ENCODE assay signal across 1 cellular context in the genomic region with DNA sequence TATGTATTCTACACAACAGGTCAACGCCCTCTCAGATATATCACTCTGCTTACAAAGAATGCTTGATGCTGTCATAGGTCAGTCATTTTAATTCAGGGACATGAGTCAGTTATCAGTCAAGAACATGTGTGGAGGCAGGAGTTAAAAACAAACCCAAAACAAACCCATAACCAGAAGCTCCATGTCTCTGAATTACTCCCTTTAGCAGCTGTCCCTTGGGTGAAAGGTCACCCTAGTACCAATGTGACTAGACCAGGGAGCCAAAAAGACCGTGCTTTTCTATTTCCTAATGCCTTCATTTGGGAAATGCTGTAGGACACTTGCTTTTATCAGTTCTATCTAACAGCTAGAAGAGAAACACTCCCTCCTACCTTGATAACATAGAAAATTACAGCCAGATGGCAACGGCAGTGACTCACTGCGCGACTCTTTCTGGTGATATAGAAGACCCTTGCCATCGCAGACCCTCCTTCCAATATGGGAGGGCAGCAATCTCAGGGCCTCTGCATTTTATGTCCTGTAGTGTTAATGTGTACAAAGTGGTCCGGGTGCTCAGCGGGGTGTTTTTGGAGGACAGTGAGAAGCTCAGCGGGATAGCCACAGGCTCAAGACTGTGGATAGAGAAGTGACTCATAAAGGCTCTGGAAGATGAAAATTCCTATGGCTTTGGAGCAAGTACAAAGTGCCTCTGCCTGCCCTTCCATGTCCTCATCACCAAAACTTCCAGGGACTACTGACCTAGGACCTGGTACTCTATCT.
A peak's percentile ranks its signal among the peaks of the same experiment; 100 is the strongest.
TF ChIP-seq lines count a peak whose summit lies in the region.

No MANE protein-coding gene starts in this region.

TF ChIP-seq in HEK293, 187 proteins besides CTCF, POLR2A, EP300 and RAD21 (continued from another document):
- TF ChIP-seq, protein P1, sequence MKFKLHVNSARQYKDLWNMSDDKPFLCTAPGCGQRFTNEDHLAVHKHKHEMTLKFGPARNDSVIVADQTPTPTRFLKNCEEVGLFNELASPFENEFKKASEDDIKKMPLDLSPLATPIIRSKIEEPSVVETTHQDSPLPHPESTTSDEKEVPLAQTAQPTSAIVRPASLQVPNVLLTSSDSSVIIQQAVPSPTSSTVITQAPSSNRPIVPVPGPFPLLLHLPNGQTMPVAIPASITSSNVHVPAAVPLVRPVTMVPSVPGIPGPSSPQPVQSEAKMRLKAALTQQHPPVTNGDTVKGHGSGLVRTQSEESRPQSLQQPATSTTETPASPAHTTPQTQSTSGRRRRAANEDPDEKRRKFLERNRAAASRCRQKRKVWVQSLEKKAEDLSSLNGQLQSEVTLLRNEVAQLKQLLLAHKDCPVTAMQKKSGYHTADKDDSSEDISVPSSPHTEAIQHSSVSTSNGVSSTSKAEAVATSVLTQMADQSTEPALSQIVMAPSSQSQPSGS (tag by site-specific recombination; IDR thresholded peaks at IDR 0.05; ENCODE audit: low read depth): no peak
- TF ChIP-seq WT1 (tag by site-specific recombination; IDR thresholded peaks at IDR 0.05) (peak; percentile 63), ZFHX2 (tag by site-specific recombination; conservative IDR thresholded peaks at IDR 0.05) (no peak), ZEB2 (tag by site-specific recombination; IDR thresholded peaks at IDR 0.05) (peak; percentile 32; the same call in 1 of the 2 replicates)
- TF ChIP-seq, protein P2, sequence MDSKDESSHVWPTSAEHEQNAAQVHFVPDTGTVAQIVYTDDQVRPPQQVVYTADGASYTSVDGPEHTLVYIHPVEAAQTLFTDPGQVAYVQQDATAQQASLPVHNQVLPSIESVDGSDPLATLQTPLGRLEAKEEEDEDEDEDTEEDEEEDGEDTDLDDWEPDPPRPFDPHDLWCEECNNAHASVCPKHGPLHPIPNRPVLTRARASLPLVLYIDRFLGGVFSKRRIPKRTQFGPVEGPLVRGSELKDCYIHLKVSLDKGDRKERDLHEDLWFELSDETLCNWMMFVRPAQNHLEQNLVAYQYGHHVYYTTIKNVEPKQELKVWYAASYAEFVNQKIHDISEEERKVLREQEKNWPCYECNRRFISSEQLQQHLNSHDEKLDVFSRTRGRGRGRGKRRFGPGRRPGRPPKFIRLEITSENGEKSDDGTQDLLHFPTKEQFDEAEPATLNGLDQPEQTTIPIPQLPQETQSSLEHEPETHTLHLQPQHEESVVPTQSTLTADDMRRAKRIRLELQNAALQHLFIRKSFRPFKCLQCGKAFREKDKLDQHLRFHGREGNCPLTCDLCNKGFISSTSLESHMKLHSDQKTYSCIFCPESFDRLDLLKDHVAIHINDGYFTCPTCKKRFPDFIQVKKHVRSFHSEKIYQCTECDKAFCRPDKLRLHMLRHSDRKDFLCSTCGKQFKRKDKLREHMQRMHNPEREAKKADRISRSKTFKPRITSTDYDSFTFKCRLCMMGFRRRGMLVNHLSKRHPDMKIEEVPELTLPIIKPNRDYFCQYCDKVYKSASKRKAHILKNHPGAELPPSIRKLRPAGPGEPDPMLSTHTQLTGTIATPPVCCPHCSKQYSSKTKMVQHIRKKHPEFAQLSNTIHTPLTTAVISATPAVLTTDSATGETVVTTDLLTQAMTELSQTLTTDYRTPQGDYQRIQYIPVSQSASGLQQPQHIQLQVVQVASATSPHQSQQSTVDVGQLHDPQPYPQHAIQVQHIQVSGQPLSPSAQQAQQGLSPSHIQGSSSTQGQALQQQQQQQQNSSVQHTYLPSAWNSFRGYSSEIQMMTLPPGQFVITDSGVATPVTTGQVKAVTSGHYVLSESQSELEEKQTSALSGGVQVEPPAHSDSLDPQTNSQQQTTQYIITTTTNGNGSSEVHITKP (tag by site-specific recombination; IDR thresholded peaks at IDR 0.05): no peak
- TF ChIP-seq, protein P3, sequence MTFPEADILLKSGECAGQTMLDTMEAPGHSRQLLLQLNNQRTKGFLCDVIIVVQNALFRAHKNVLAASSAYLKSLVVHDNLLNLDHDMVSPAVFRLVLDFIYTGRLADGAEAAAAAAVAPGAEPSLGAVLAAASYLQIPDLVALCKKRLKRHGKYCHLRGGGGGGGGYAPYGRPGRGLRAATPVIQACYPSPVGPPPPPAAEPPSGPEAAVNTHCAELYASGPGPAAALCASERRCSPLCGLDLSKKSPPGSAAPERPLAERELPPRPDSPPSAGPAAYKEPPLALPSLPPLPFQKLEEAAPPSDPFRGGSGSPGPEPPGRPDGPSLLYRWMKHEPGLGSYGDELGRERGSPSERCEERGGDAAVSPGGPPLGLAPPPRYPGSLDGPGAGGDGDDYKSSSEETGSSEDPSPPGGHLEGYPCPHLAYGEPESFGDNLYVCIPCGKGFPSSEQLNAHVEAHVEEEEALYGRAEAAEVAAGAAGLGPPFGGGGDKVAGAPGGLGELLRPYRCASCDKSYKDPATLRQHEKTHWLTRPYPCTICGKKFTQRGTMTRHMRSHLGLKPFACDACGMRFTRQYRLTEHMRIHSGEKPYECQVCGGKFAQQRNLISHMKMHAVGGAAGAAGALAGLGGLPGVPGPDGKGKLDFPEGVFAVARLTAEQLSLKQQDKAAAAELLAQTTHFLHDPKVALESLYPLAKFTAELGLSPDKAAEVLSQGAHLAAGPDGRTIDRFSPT (tag by site-specific recombination; IDR thresholded peaks at IDR 0.05): peak; percentile 44; the same call in 1 of the 2 replicates
